ENCODE assay signal across 2 cellular contexts in the genomic region with DNA sequence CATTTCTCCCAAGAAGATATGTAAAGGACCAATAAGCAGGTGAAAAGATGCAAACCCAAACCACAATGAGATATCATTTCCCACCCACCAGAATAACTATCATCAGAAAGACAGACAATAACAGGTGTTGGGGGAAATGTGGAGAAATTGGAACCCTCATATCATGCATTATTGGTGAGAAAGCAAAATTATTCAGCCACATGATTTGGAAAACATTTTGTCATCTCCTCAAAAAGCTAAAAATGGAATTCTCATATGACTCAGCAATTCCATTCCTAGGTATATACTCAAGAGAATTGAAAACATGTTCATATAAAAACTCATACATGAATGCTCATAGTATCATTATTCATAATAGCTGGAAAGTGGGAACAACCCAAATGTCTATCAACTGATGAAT.
A peak's percentile ranks its signal among the peaks of the same experiment; 100 is the strongest.
TF ChIP-seq lines count a peak whose summit lies in the region.

No MANE protein-coding gene starts in this region.

TF ChIP-seq in IMR-90, 13 proteins besides CTCF, POLR2A, EP300 and RAD21:
- TF ChIP-seq MAFK (IDR thresholded peaks at IDR 0.05; ENCODE audit: low read depth, low read length), result peak; percentile 32; the same call in 1 of the 2 replicates
- TF ChIP-seq CEBPB (IDR thresholded peaks at IDR 0.05; ENCODE audit: low read depth, low read length), result no peak
- peak; percentile 81 for TF ChIP-seq NFE2L2 (IDR thresholded peaks at IDR 0.05; ENCODE audit: low read depth, low read length)
- TF ChIP-seq RFX5 (IDR thresholded peaks at IDR 0.05; ENCODE audit: low read depth, low read length), result no peak
TF ChIP-seq in IMR-90: peak in this region for 2.

TF ChIP-seq in K562, 482 proteins besides CTCF, POLR2A, EP300 and RAD21:
- peak; percentile 93 for TF ChIP-seq MAFG (tag; conservative IDR thresholded peaks at IDR 0.05)
- peak; percentile 73 for TF ChIP-seq NFE2 (IDR thresholded peaks at IDR 0.05; ENCODE audit: low read depth)
- no peak for TF ChIP-seq RBM22 (IDR thresholded peaks at IDR 0.05; ENCODE audit: low read depth, low read length, poor library complexity, severe bottlenecking)
- TF ChIP-seq NFIC (IDR thresholded peaks at IDR 0.05), result no peak
- peak; percentile 53; the same call in 1 of the 2 replicates for TF ChIP-seq MAFF (IDR thresholded peaks at IDR 0.05; ENCODE audit: low read length)
- no peak for TF ChIP-seq GABPB2 (CRISPR knock-in tag; conservative IDR thresholded peaks at IDR 0.05)
- TF ChIP-seq C11orf30 (IDR thresholded peaks at IDR 0.05; ENCODE audit: low read depth), result peak; percentile 78
- peak; percentile 91 for TF ChIP-seq ZNF316 (IDR thresholded peaks at IDR 0.05)
- peak; percentile 34; the same call in 1 of the 2 replicates for TF ChIP-seq MAFK (IDR thresholded peaks at IDR 0.05; ENCODE audit: low read length)
- no peak for TF ChIP-seq GATAD2A (IDR thresholded peaks at IDR 0.05)
- TF ChIP-seq ZNF121 (CRISPR knock-in tag; conservative IDR thresholded peaks at IDR 0.05), result no peak
- TF ChIP-seq, protein P1, sequence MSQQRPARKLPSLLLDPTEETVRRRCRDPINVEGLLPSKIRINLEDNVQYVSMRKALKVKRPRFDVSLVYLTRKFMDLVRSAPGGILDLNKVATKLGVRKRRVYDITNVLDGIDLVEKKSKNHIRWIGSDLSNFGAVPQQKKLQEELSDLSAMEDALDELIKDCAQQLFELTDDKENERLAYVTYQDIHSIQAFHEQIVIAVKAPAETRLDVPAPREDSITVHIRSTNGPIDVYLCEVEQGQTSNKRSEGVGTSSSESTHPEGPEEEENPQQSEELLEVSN (IDR thresholded peaks at IDR 0.05; ENCODE audit: borderline replicate concordance in 1 of 2, extremely low read depth in 1 of 2, insufficient read depth in 1 of 2, insufficient read length in 1 of 2, low read depth in 1 of 2, low read length in 1 of 2, poor library complexity in 1 of 2, severe bottlenecking in 1 of 2), result no peak
- TF ChIP-seq, protein P2, sequence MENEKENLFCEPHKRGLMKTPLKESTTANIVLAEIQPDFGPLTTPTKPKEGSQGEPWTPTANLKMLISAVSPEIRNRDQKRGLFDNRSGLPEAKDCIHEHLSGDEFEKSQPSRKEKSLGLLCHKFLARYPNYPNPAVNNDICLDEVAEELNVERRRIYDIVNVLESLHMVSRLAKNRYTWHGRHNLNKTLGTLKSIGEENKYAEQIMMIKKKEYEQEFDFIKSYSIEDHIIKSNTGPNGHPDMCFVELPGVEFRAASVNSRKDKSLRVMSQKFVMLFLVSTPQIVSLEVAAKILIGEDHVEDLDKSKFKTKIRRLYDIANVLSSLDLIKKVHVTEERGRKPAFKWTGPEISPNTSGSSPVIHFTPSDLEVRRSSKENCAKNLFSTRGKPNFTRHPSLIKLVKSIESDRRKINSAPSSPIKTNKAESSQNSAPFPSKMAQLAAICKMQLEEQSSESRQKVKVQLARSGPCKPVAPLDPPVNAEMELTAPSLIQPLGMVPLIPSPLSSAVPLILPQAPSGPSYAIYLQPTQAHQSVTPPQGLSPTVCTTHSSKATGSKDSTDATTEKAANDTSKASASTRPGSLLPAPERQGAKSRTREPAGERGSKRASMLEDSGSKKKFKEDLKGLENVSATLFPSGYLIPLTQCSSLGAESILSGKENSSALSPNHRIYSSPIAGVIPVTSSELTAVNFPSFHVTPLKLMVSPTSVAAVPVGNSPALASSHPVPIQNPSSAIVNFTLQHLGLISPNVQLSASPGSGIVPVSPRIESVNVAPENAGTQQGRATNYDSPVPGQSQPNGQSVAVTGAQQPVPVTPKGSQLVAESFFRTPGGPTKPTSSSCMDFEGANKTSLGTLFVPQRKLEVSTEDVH (IDR thresholded peaks at IDR 0.05; ENCODE audit: low read depth, partially characterized antibody), result no peak
- TF ChIP-seq NFE2L1 (tag; IDR thresholded peaks at IDR 0.05; ENCODE audit: borderline replicate concordance, low read depth), result peak; percentile 88
- TF ChIP-seq FOXK2 (conservative IDR thresholded peaks at IDR 0.05 in 1 of 2, IDR thresholded peaks at IDR 0.05 in 1 of 2; ENCODE audit: low read depth in 2 of 2), result no peak
- TF ChIP-seq MEF2D (tag; conservative IDR thresholded peaks at IDR 0.05; ENCODE audit: low read depth), result 0 out of 2 replicates have a peak, but pooled peaks have one; percentile 5
- TF ChIP-seq, protein P3, sequence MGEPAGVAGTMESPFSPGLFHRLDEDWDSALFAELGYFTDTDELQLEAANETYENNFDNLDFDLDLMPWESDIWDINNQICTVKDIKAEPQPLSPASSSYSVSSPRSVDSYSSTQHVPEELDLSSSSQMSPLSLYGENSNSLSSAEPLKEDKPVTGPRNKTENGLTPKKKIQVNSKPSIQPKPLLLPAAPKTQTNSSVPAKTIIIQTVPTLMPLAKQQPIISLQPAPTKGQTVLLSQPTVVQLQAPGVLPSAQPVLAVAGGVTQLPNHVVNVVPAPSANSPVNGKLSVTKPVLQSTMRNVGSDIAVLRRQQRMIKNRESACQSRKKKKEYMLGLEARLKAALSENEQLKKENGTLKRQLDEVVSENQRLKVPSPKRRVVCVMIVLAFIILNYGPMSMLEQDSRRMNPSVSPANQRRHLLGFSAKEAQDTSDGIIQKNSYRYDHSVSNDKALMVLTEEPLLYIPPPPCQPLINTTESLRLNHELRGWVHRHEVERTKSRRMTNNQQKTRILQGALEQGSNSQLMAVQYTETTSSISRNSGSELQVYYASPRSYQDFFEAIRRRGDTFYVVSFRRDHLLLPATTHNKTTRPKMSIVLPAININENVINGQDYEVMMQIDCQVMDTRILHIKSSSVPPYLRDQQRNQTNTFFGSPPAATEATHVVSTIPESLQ (CRISPR knock-in tag; IDR thresholded peaks at IDR 0.05), result no peak
